Comparison of ENCODE assay signal across 11 cellular contexts in genomic region chr12:10672231-10672868, GRCh38. TPM values are rescaled to one million over a fixed set of nuclear protein-coding genes. Genes with fewer than 3 reads are reported as not detected.
A peak's percentile ranks its signal among the peaks of the same experiment; 100 is the strongest.
DNase-seq lines count a peak whose midpoint lies in the region; ATAC-seq and TF ChIP-seq lines count a peak whose summit lies in the region.
"Had no signal": no experiment of that assay in that cellular context is flagged by ENCODE, and none has a peak within 500 bp of the region (broad histone marks: within the 10 kb centered on the region; RNA-seq: fewer than 3 reads in every experiment).

No MANE protein-coding gene starts in this region.

- no peak overlapping the region for H2AK5ac ChIP-seq in H9 (ENCODE audit: insufficient read length, low read length)

- DNase-seq in H9 (no peak), epidermal melanocyte (ENCODE audit: insufficient read length, low spot score) (no peak)
- DNase-seq in activated naive CD8-positive, alpha-beta T cell treated with anti-CD3 and anti-CD28 coated beads for 36 hours, result no peak
- DNase-seq in naive thymus-derived CD4-positive, alpha-beta T cell, result peak in 1 of 9 donors; percentile 8
- DNase-seq in activated CD4-positive, CD25-positive, alpha-beta regulatory T cell (lab: John Stamatoyannopoulos, UW), result no peak
- no peak for DNase-seq in stimulated activated CD4-positive, alpha-beta T cell treated with anti-CD3 and anti-CD28 coated beads, Interleukin-4, amount 100 ng/mL, for 24 hours
- DNase-seq: midbrain, NCI-H187 treated with DMSO at 0.1 percent for 48 hours had no signal

- H3K27ac Mint-ChIP-seq in H9, result no peak overlapping the region
- peak overlapping the region; percentile 26 for H3K27ac Mint-ChIP-seq in activated naive CD8-positive, alpha-beta T cell treated with anti-CD3 and anti-CD28 coated beads for 36 hours
- H3K27ac Mint-ChIP-seq in naive thymus-derived CD4-positive, alpha-beta T cell, result no peak overlapping the region

- peak overlapping the region; percentile 89 for H3K4me3 ChIP-seq in OCI-LY3 (ENCODE audit: low read length)
- H3K4me3 ChIP-seq in naive thymus-derived CD4-positive, alpha-beta T cell (ENCODE audit: low read length), result peak overlapping the region; percentile 41

- H2BK5ac ChIP-seq in H9 (ENCODE audit: insufficient read length, low read length), result no peak overlapping the region

- no peak overlapping the region for H2BK15ac ChIP-seq in H9 (ENCODE audit: low read depth, low read length)

- H3K4me1 ChIP-seq in H9 (ENCODE audit: insufficient read depth, low read length), result no peaks in the 10 kb centered on the region
- peaks cover 25% of the 10 kb centered on the region for H3K4me1 ChIP-seq in OCI-LY3 (ENCODE audit: low read length)
- H3K4me1 ChIP-seq in naive thymus-derived CD4-positive, alpha-beta T cell (ENCODE audit: control insufficient read depth in 2 of 2, insufficient read depth in 2 of 2, low read length in 2 of 2), result peaks cover 14 to 18% of the 10 kb centered on the region in 2 donors

- POLR2A ChIA-PET in naive thymus-derived CD4-positive, alpha-beta T cell (lab: Charles Lee), result no interaction called here

- peak; percentile 37 for ATAC-seq in naive thymus-derived CD4-positive, alpha-beta T cell
- ATAC-seq in GM18907 (IDR thresholded peaks at IDR 0.05; ENCODE audit: unreplicated experiment), result no peak
- ATAC-seq: right cardiac atrium had no signal

- intact Hi-C loops in naive thymus-derived CD4-positive, alpha-beta T cell (cut with micrococcal nuclease), result loop anchor here (5.0 to 10.0 kb wide), 3 partner anchors 50 to 308 kb away; partner anchors contain the start of gene YBX3 (in 1 of the 2)

- H2BK20ac ChIP-seq in H9 (ENCODE audit: low read depth, low read length, poor library complexity, severe bottlenecking), result no peak overlapping the region

- H3K9me3 ChIP-seq in H9 (ENCODE audit: control insufficient read depth, low read depth, low read length) (no peaks in the 10 kb centered on the region), OCI-LY3 (ENCODE audit: insufficient read depth, low read length) (no peaks in the 10 kb centered on the region)
- no peaks in the 10 kb centered on the region for H3K9me3 ChIP-seq in naive thymus-derived CD4-positive, alpha-beta T cell (ENCODE audit: control insufficient read depth in 2 of 3, low read length in 3 of 3)

- H3K36me3 Mint-ChIP-seq in H9 (ENCODE audit: insufficient read depth in 1 of 3, low read depth in 3 of 3), result no peaks in the 10 kb centered on the region
- H3K36me3 Mint-ChIP-seq in activated naive CD8-positive, alpha-beta T cell treated with anti-CD3 and anti-CD28 coated beads for 36 hours, result no peaks in the 10 kb centered on the region
- peaks cover 0 to 4% (median 0%) of the 10 kb centered on the region in 5 donors for H3K36me3 Mint-ChIP-seq in naive thymus-derived CD4-positive, alpha-beta T cell

- H3K4me3 Mint-ChIP-seq in H9, result peak overlapping the region; percentile 79 to 86; a peak in 2 of 5 replicates
- peak overlapping the region; percentile 56 for H3K4me3 Mint-ChIP-seq in activated naive CD8-positive, alpha-beta T cell treated with anti-CD3 and anti-CD28 coated beads for 36 hours
- peak overlapping the region in 6 of 10 donors; percentile 25 to 82 (median 50) for H3K4me3 Mint-ChIP-seq in naive thymus-derived CD4-positive, alpha-beta T cell

- H3K79me2 ChIP-seq in H9 (ENCODE audit: insufficient read depth, low read length) (no peaks in the 10 kb centered on the region), OCI-LY3 (ENCODE audit: low read length) (no peaks in the 10 kb centered on the region)

- H3K9ac ChIP-seq in H9 (ENCODE audit: extremely low read depth, insufficient read length, low read length) (no peak overlapping the region), OCI-LY3 (ENCODE audit: low read length) (no peak overlapping the region; the same call in 1 of the 2 replicates)

- TF ChIP-seq CTCF in H9 (conservative IDR thresholded peaks at IDR 0.05), result no peak
- no peak for TF ChIP-seq CTCF in OCI-LY3 (IDR thresholded peaks at IDR 0.05; ENCODE audit: low read depth, low read length)

- H3K27me3 Mint-ChIP-seq in H9 (ENCODE audit: low read depth), result peaks cover 10% of the 10 kb centered on the region
- peaks cover 23% of the 10 kb centered on the region for H3K27me3 Mint-ChIP-seq in activated naive CD8-positive, alpha-beta T cell treated with anti-CD3 and anti-CD28 coated beads for 36 hours
- peaks cover 22 to 64% (median 35%) of the 10 kb centered on the region in 5 donors for H3K27me3 Mint-ChIP-seq in naive thymus-derived CD4-positive, alpha-beta T cell

- CTCF ChIA-PET in naive thymus-derived CD4-positive, alpha-beta T cell (lab: Charles Lee), result no interaction called here

- no peaks in the 10 kb centered on the region for H3K27me3 ChIP-seq in H9 (ENCODE audit: insufficient read depth, low read length)
- H3K27me3 ChIP-seq in OCI-LY3 (ENCODE audit: low read depth, low read length), result peaks cover 26% of the 10 kb centered on the region; the same call in 1 of the 2 replicates
- peaks cover 0 to 8% of the 10 kb centered on the region in 2 donors for H3K27me3 ChIP-seq in naive thymus-derived CD4-positive, alpha-beta T cell (ENCODE audit: control insufficient read depth in 2 of 2, insufficient read depth in 2 of 2, low read length in 2 of 2)

- no peak overlapping the region for H3K4me2 ChIP-seq in H9 (ENCODE audit: insufficient read depth, insufficient read length, low read length)
- peak overlapping the region; percentile 91 for H3K4me2 ChIP-seq in OCI-LY3 (ENCODE audit: low read length)

- peaks cover 9 to 12% of the 10 kb centered on the region in 2 experiments for H3K4me1 Mint-ChIP-seq in H9
- H3K4me1 Mint-ChIP-seq in activated naive CD8-positive, alpha-beta T cell treated with anti-CD3 and anti-CD28 coated beads for 36 hours, result peaks cover 44% of the 10 kb centered on the region
- peaks cover 23 to 57% (median 39%) of the 10 kb centered on the region in 7 donors for H3K4me1 Mint-ChIP-seq in naive thymus-derived CD4-positive, alpha-beta T cell

- no peak overlapping the region for H2BK120ac ChIP-seq in H9 (ENCODE audit: low read depth, low read length, poor library complexity, severe bottlenecking)

- no peak overlapping the region for H3K23ac ChIP-seq in H9 (ENCODE audit: insufficient read length, low read depth, low read length)

- H2BK12ac ChIP-seq in H9 (ENCODE audit: insufficient read length, low read depth, low read length), result no peak overlapping the region

- no peak overlapping the region for H3K4ac ChIP-seq in H9 (ENCODE audit: low read depth, low read length)

- H4K8ac ChIP-seq in H9 (replicated peaks; ENCODE audit: insufficient read length, low read depth, low read length), result no peak overlapping the region

- no peaks in the 10 kb centered on the region for H3K23me2 ChIP-seq in H9 (ENCODE audit: insufficient read length, low read depth, low read length, poor library complexity, severe bottlenecking)

- H3K27ac ChIP-seq in H9 (ENCODE audit: insufficient read length, low read depth, low read length), result no peak overlapping the region
- H3K27ac ChIP-seq in OCI-LY3 (ENCODE audit: low read length), result no peak overlapping the region
- no peak overlapping the region for H3K27ac ChIP-seq in naive thymus-derived CD4-positive, alpha-beta T cell (ENCODE audit: low read depth, low read length)

- H4K5ac ChIP-seq in H9 (ENCODE audit: insufficient read length, low read depth, low read length), result no peak overlapping the region

- H3K9me3 Mint-ChIP-seq in H9, result peaks cover 0 to 6% of the 10 kb centered on the region in 2 experiments; a peak in 2 of 5 replicates
- peaks cover 3% of the 10 kb centered on the region for H3K9me3 Mint-ChIP-seq in activated naive CD8-positive, alpha-beta T cell treated with anti-CD3 and anti-CD28 coated beads for 36 hours
- H3K9me3 Mint-ChIP-seq in naive thymus-derived CD4-positive, alpha-beta T cell, result peaks cover 0 to 4% (median 0%) of the 10 kb centered on the region in 11 donors

- no peaks in the 10 kb centered on the region for H3K36me3 ChIP-seq in OCI-LY3 (replicated peaks; ENCODE audit: low read depth, low read length)
- H3K36me3 ChIP-seq in naive thymus-derived CD4-positive, alpha-beta T cell (ENCODE audit: control insufficient read depth in 2 of 3, insufficient read depth in 3 of 3, low read length in 3 of 3), result no peaks in the 10 kb centered on the region

- H4K91ac ChIP-seq in H9 (ENCODE audit: insufficient read length, low read depth, low read length), result no peak overlapping the region

- no peak overlapping the region for H3K14ac ChIP-seq in H9 (ENCODE audit: insufficient read depth, low read length)

- H2AFZ ChIP-seq in H9 (ENCODE audit: low read length) (no peak overlapping the region), OCI-LY3 (ENCODE audit: low read depth, low read length) (peak overlapping the region; percentile 17; the same call in 1 of the 2 replicates)

- H3T11ph ChIP-seq in H9 (ENCODE audit: low read length), result no peak overlapping the region

- H4K20me1 ChIP-seq in H9 (ENCODE audit: control insufficient read depth, insufficient read depth, insufficient read length) (no peaks in the 10 kb centered on the region), OCI-LY3 (ENCODE audit: insufficient read depth, low read length) (no peaks in the 10 kb centered on the region)

- WGBS in H9 (ENCODE audit: extremely low coverage, insufficient read length, low lambda C conversion rate), result no CpG with 5 or more reads among the region's 15 CpGs

- no peaks in the 10 kb centered on the region for H3K79me1 ChIP-seq in H9 (ENCODE audit: insufficient read depth, low read depth, low read length, poor library complexity, severe bottlenecking)

- H3K56ac ChIP-seq in H9 (ENCODE audit: insufficient read length, low read depth, low read length), result no peak overlapping the region

- H3K18ac ChIP-seq in H9 (ENCODE audit: insufficient read length, low read depth, low read length), result no peak overlapping the region

RNA-seq across cellular contexts. Expression of gene STYK1, which starts 1.5 kb away (rescaled TPM):
- total RNA-seq in H9 (2021), result 0.37 and 0.57 TPM in 2 replicates
- total RNA-seq in activated naive CD8-positive, alpha-beta T cell treated with anti-CD3 and anti-CD28 coated beads for 36 hours, result under 1 TPM; 0.46 to 0.56 TPM
- 1 to 10 TPM in 1 of 5 experiments, under 1 TPM in 2, not detected in 2; 0.24 to 1.6 (median 0.34) TPM for total RNA-seq in naive thymus-derived CD4-positive, alpha-beta T cell
- polyA plus RNA-seq in naive thymus-derived CD4-positive, alpha-beta T cell, result not detected

RNA-seq across cellular contexts. Expression of gene YBX3, which starts 50.8 kb away (rescaled TPM):
- 343 and 350 TPM in 2 replicates for total RNA-seq in H9 (2021)
- 100 to 1,000 TPM; 276 to 279 TPM for total RNA-seq in activated naive CD8-positive, alpha-beta T cell treated with anti-CD3 and anti-CD28 coated beads for 36 hours
- 100 to 1,000 TPM in 2 of 5 experiments, 10 to 100 TPM in 1, 1 to 10 TPM in 2; 4.5 to 162 (median 60.9) TPM for total RNA-seq in naive thymus-derived CD4-positive, alpha-beta T cell
- polyA plus RNA-seq in naive thymus-derived CD4-positive, alpha-beta T cell, result 1 to 10 TPM; 5.1 to 6.4 TPM

RNA-seq across cellular contexts. Expression of gene MAGOHB, which starts 58.9 kb away (rescaled TPM):
- 64.5 and 66.6 TPM in 2 replicates for total RNA-seq in H9 (2021)
- total RNA-seq in activated naive CD8-positive, alpha-beta T cell treated with anti-CD3 and anti-CD28 coated beads for 36 hours, result 100 to 1,000 TPM; 121 to 125 TPM
- total RNA-seq in naive thymus-derived CD4-positive, alpha-beta T cell, result 10 to 100 TPM; 12.1 to 43.1 (median 24.8) TPM
- 10 to 100 TPM; 26.0 to 61.6 TPM for polyA plus RNA-seq in naive thymus-derived CD4-positive, alpha-beta T cell
